Comparison of ENCODE assay signal across 8 cellular contexts in genomic region chr9:93095205-93096130, GRCh38. TPM values are rescaled to one million over a fixed set of nuclear protein-coding genes. Genes with fewer than 3 reads are reported as not detected.
DNase-seq lines count a peak whose midpoint lies in the region; ATAC-seq lines count a peak whose summit lies in the region.

No MANE protein-coding gene starts in this region.

- DNase-seq in COR-L47 (lab: John Stamatoyannopoulos, UW) (peak; percentile 100), HT1080 (ENCODE audit: low read depth) (peak; percentile 96), memory B cell (ENCODE audit: low spot score in 2 of 2) (peak; percentile 99 to 100)
- peak; percentile 100 for DNase-seq in NK-92 treated with Interleukin-12 subunit alpha and Interleukin-12 subunit beta, amount 100 ng/mL, for 24 hours (lab: John Stamatoyannopoulos, UW)
- peak; percentile 100 for DNase-seq in activated CD8-positive, alpha-beta memory T cell treated with anti-CD3 and anti-CD28 coated beads for 4 hours (ENCODE audit: low read depth in 2 of 2)
- peak; percentile 100 for DNase-seq in effector CD8-positive, alpha-beta T cell (lab: John Stamatoyannopoulos, UW)
- peak; percentile 100 for DNase-seq in stimulated activated CD4-positive, alpha-beta T cell treated with anti-CD3 and anti-CD28 coated beads, TNF-alpha, amount 100 ng/mL, for 48 hours (ENCODE audit: low read depth in 3 of 3)

- H3K4me1 Mint-ChIP-seq in memory B cell, result peaks cover 50% of the 10 kb centered on the region

- peaks cover 1% of the 10 kb centered on the region for H3K36me3 Mint-ChIP-seq in memory B cell

- H3K27me3 Mint-ChIP-seq in memory B cell, result no peaks in the 10 kb centered on the region

- no peaks in the 10 kb centered on the region for H3K9me3 Mint-ChIP-seq in memory B cell

- peak; percentile 53 for ATAC-seq in GM21367 (IDR thresholded peaks at IDR 0.05; ENCODE audit: unreplicated experiment)
- peak; percentile 70 for ATAC-seq in memory B cell (ENCODE audit: low read depth)

- peak overlapping the region; percentile 93 for H3K4me3 Mint-ChIP-seq in memory B cell

- H3K27ac Mint-ChIP-seq in memory B cell, result peak overlapping the region; percentile 98

RNA-seq across cellular contexts. Expression of gene CARD19, which starts 0.5 kb away (rescaled TPM):
- total RNA-seq in HT1080 (2014; rRNA removed; shearing (Covaris generic)), result 139 and 158 TPM in 2 replicates
- polyA plus RNA-seq in HT1080 (2015; cell fraction: cytosol; rRNA removed), result 47.9 and 76.3 TPM in 2 replicates
- polyA plus RNA-seq in HT1080 (2015; cell fraction: nucleus; rRNA removed), result 32.2 and 51.1 TPM in 2 replicates

RNA-seq across cellular contexts. Expression of gene SUSD3, which starts 37.0 kb away (rescaled TPM):
- total RNA-seq in HT1080 (2014; rRNA removed; shearing (Covaris generic)), result not detected in 2 replicates
- polyA plus RNA-seq in HT1080 (2015; cell fraction: cytosol; rRNA removed), result not detected in 2 replicates
- polyA plus RNA-seq in HT1080 (2015; cell fraction: nucleus; rRNA removed), result not detected in 2 replicates

RNA-seq across cellular contexts. Expression of gene NINJ1, which starts 38.6 kb away (rescaled TPM):
- total RNA-seq in HT1080 (2014; rRNA removed; shearing (Covaris generic)), result 24.9 and 31.5 TPM in 2 replicates
- 39.3 and 44.0 TPM in 2 replicates for polyA plus RNA-seq in HT1080 (2015; cell fraction: cytosol; rRNA removed)
- 10.3 and 15.9 TPM in 2 replicates for polyA plus RNA-seq in HT1080 (2015; cell fraction: nucleus; rRNA removed)

Comparison
In these comparisons a context has a peak if more than half of its experiments do, and no peak if none do; other contexts are left out.
1. Peak in every context shown above with its lines: DNase-seq and ATAC-seq.